In the genomic region with DNA sequence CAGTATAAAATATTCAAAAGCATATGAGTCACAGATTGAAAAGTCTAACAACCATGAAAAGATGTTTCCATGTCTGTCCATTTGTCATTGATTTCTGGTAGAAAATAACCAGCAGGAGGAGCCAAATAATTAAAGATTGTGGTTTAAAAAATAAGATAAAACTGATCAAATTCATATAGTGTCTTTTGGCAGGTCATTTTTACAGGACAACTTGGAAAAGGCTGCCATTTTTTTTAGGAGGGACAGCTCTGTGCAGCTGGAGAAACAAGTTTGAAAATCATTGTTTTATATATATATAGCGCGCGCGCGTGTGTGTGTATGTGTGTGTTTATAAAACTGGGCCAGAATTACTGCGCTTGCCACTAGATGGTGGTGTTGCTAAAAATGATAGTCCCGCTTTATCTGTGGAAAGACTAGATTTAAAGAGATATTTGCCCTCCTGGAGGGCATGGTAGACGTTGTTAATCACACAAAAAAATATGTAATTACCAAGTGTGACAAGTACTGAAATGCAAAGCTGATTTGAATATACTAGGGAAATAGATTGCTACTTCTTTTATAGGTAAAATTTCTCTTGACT, we compare ENCODE assay signal across 8 cellular contexts. TPM values are rescaled to one million over a fixed set of nuclear protein-coding genes. Genes with fewer than 3 reads are reported as not detected.
A peak's percentile ranks its signal among the peaks of the same experiment; 100 is the strongest.
DNase-seq lines count a peak whose midpoint lies in the region; ATAC-seq and TF ChIP-seq lines count a peak whose summit lies in the region.

No MANE protein-coding gene starts in this region.

- peak; percentile 88 for TF ChIP-seq CTCF in neural crest cell (conservative IDR thresholded peaks at IDR 0.05)

- no peaks in the 10 kb centered on the region for H3K36me3 ChIP-seq in subcutaneous abdominal adipose tissue (ENCODE audit: control insufficient read depth in 5 of 5, insufficient read depth in 5 of 5, low read length in 5 of 5)

- peaks cover 0 to 3% (median 0%) of the 10 kb centered on the region in 5 donors for H3K27me3 ChIP-seq in subcutaneous abdominal adipose tissue (ENCODE audit: control insufficient read depth in 5 of 5, insufficient read depth in 4 of 5, low read length in 5 of 5)

- no peaks in the 10 kb centered on the region for H3K9me3 ChIP-seq in subcutaneous abdominal adipose tissue (ENCODE audit: control insufficient read depth in 5 of 5, low read length in 5 of 5)

- H3K4me1 ChIP-seq in subcutaneous abdominal adipose tissue (ENCODE audit: control insufficient read depth in 5 of 5, insufficient read depth in 5 of 5, low read length in 5 of 5) = peaks cover 2 to 36% (median 27%) of the 10 kb centered on the region in 5 donors

- peak overlapping the region in 1 of 5 donors; percentile 48 for H3K4me3 ChIP-seq in subcutaneous abdominal adipose tissue (ENCODE audit: low read depth in 1 of 5, low read length in 5 of 5)

- H3K9ac ChIP-seq in subcutaneous abdominal adipose tissue (ENCODE audit: low read length in 5 of 5) = peak overlapping the region in 2 of 5 donors; percentile 33 to 40

- no peaks in the 10 kb centered on the region for H3K9me3 Mint-ChIP-seq in activated T-cell treated with anti-CD3 and anti-CD28 coated beads, Interleukin-2, amount 50 U/mL, for 4 hours
- peaks cover 3% of the 10 kb centered on the region for H3K9me3 Mint-ChIP-seq in neural crest cell

- no peaks in the 10 kb centered on the region for H3K27me3 Mint-ChIP-seq in activated T-cell treated with anti-CD3 and anti-CD28 coated beads, Interleukin-2, amount 50 U/mL, for 4 hours (ENCODE audit: low read depth)
- H3K27me3 Mint-ChIP-seq in neural crest cell (ENCODE audit: low read depth) = peaks cover 57% of the 10 kb centered on the region

- peak; percentile 32 for ATAC-seq in GM18861 (IDR thresholded peaks at IDR 0.05; ENCODE audit: unreplicated experiment)
- peak; percentile 31 to 32 for ATAC-seq in activated T-cell treated with anti-CD3 and anti-CD28 coated beads, Interleukin-2, amount 50 U/mL, for 4 hours

- H3K4me3 Mint-ChIP-seq in activated T-cell treated with anti-CD3 and anti-CD28 coated beads, Interleukin-2, amount 50 U/mL, for 4 hours = peak overlapping the region; percentile 89
- peak overlapping the region; percentile 54 for H3K4me3 Mint-ChIP-seq in neural crest cell

- no peak overlapping the region for H3K27ac Mint-ChIP-seq in neural crest cell (ENCODE audit: unreplicated experiment)

- DNase-seq in AG08395 (ENCODE audit: low spot score) (peak; percentile 55), KG1 (lab: John Stamatoyannopoulos, UW) (peak; percentile 73), OCI-M1 (lab: John Stamatoyannopoulos, UW) (peak; percentile 93), fibroblast of gingiva (ENCODE audit: low read depth) (peak; percentile 76), neural crest cell (ENCODE audit: low read depth, low spot score) (peak; percentile 63)
- peak; percentile 66 for DNase-seq in activated T-cell treated with anti-CD3 and anti-CD28 coated beads, Interleukin-2, amount 50 U/mL, for 4 hours

- peaks cover 5% of the 10 kb centered on the region for H3K36me3 Mint-ChIP-seq in activated T-cell treated with anti-CD3 and anti-CD28 coated beads, Interleukin-2, amount 50 U/mL, for 4 hours (ENCODE audit: insufficient read depth)
- H3K36me3 Mint-ChIP-seq in neural crest cell (ENCODE audit: low read depth) = no peaks in the 10 kb centered on the region

- H3K4me1 Mint-ChIP-seq in activated T-cell treated with anti-CD3 and anti-CD28 coated beads, Interleukin-2, amount 50 U/mL, for 4 hours (ENCODE audit: low read depth) = peaks cover 44% of the 10 kb centered on the region
- H3K4me1 Mint-ChIP-seq in neural crest cell = peaks cover 20% of the 10 kb centered on the region

- H3K27ac ChIP-seq in subcutaneous abdominal adipose tissue (ENCODE audit: low read depth, low read length) = peak overlapping the region; percentile 98

RNA-seq across cellular contexts. Expression of a gene that starts 1.3 kb away (rescaled TPM):
- 10 to 100 TPM; 12.3 to 16.9 (median 16.0) TPM for total RNA-seq in activated T-cell treated with anti-CD3 and anti-CD28 coated beads, Interleukin-2, amount 50 U/mL, for 4 hours
- total RNA-seq in neural crest cell = 11.4 and 12.7 TPM in 2 replicates

RNA-seq across cellular contexts. Expression of a gene that starts 14.4 kb away (rescaled TPM):
- total RNA-seq in activated T-cell treated with anti-CD3 and anti-CD28 coated beads, Interleukin-2, amount 50 U/mL, for 4 hours = under 1 TPM; 0.46 to 0.61 (median 0.46) TPM
- total RNA-seq in neural crest cell = not detected in 2 replicates

RNA-seq across cellular contexts. Expression of a gene that starts 59.5 kb away (rescaled TPM):
- total RNA-seq in activated T-cell treated with anti-CD3 and anti-CD28 coated beads, Interleukin-2, amount 50 U/mL, for 4 hours = 100 to 1,000 TPM; 307 to 343 (median 326) TPM
- total RNA-seq in neural crest cell = 220 and 235 TPM in 2 replicates
